Comparison of ENCODE assay signal across 1 cellular context in genomic region chr4:77001907-77002306, GRCh38.
TF ChIP-seq lines count a peak whose summit lies in the region.

No MANE protein-coding gene starts in this region.

TF ChIP-seq in IMR-90, 13 proteins besides CTCF, POLR2A, EP300 and RAD21 (continued from another document):
- no peak for TF ChIP-seq ELK1 (IDR thresholded peaks at IDR 0.05; ENCODE audit: borderline replicate concordance, low read depth, low read length)
- no peak for TF ChIP-seq FOS (IDR thresholded peaks at IDR 0.05; ENCODE audit: low read depth, low read length)
